In the genomic region with DNA sequence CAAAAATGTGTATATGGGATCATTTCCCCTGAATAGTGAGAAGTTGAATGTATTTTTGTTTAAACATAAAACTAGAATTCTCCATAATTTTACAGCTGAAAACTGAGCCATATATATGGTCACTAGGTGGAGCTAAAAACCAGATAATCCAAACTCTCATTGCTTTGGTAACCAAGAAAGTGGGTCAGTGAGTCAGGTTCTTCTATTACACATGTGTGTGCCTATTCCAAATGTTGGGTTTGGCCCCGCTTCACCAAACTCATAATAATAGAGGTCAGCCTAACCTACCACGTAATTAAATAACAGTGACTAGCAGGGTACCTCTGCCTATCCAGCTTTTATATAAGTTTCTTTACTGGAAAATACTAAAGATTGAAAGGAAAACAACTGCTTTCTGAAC, we compare ENCODE assay signal across 8 cellular contexts. TPM values are rescaled to one million over a fixed set of nuclear protein-coding genes. Genes with fewer than 3 reads are reported as not detected.
DNase-seq lines count a peak whose midpoint lies in the region; ATAC-seq, FAIRE-seq and TF ChIP-seq lines count a peak whose summit lies in the region.

No MANE protein-coding gene starts in this region.

- H3K9me3 Mint-ChIP-seq in stimulated activated naive CD8-positive, alpha-beta T cell treated with anti-CD3 and anti-CD28 coated beads, Interleukin-15, amount 100 ng/mL, for 72 hours = no peaks in the 10 kb centered on the region

- TF ChIP-seq CTCF in KMS-11 (conservative IDR thresholded peaks at IDR 0.05; ENCODE audit: low read depth, low read length) (peak; percentile 61), PC-3 (conservative IDR thresholded peaks at IDR 0.05; ENCODE audit: low read depth, low read length) (peak; percentile 83), breast epithelium (IDR thresholded peaks at IDR 0.05) (peak; percentile 71 to 82 (median 81)), kidney (IDR thresholded peaks at IDR 0.05; ENCODE audit: borderline replicate concordance, extremely low read depth, insufficient read depth) (peak; percentile 80)

- H3K36me3 ChIP-seq in KMS-11 (ENCODE audit: insufficient read depth) = no peaks in the 10 kb centered on the region
- no peaks in the 10 kb centered on the region for H3K36me3 ChIP-seq in PC-3 (ENCODE audit: low read depth, low read length)
- no peaks in the 10 kb centered on the region for H3K36me3 ChIP-seq in breast epithelium
- H3K36me3 ChIP-seq in kidney (ENCODE audit: control insufficient read depth in 1 of 2, insufficient read depth in 2 of 2, low read length in 2 of 2) = no peaks in the 10 kb centered on the region

- H3K4me1 Mint-ChIP-seq in stimulated activated naive CD8-positive, alpha-beta T cell treated with anti-CD3 and anti-CD28 coated beads, Interleukin-15, amount 100 ng/mL, for 72 hours = no peaks in the 10 kb centered on the region

- no peak overlapping the region for H3K4me3 Mint-ChIP-seq in stimulated activated naive CD8-positive, alpha-beta T cell treated with anti-CD3 and anti-CD28 coated beads, Interleukin-15, amount 100 ng/mL, for 72 hours

- no peak overlapping the region for H3K27ac ChIP-seq in KMS-11
- no peak overlapping the region for H3K27ac ChIP-seq in PC-3 (ENCODE audit: low read length)
- peak overlapping the region in 1 of 2 donors; percentile 37 for H3K27ac ChIP-seq in breast epithelium
- H3K27ac ChIP-seq in kidney (ENCODE audit: low read depth in 2 of 2, low read length in 2 of 2) = no peak overlapping the region

- intact Hi-C loops in PC-3 (cut with micrococcal nuclease) = loop anchor here (1.0 kb wide), 5 partner anchors 97 to 387 kb away; no protein-coding TSS in a partner anchor
- intact Hi-C loops in breast epithelium (cut with DNase I; ENCODE audit: low total_unique reads) = loop anchor here (10.0 kb wide), 1 partner anchor 262 kb away; no protein-coding TSS in a partner anchor
- intact Hi-C loops in kidney (cut with DNase I) = loop anchor here (10.0 kb wide), 1 partner anchor 262 kb away; no protein-coding TSS in a partner anchor

- H3K27me3 ChIP-seq in KMS-11 (ENCODE audit: insufficient read depth, low read depth) (no peaks in the 10 kb centered on the region), PC-3 (ENCODE audit: low read length) (no peaks in the 10 kb centered on the region), breast epithelium (no peaks in the 10 kb centered on the region)

- TF ChIP-seq POLR2A in GM12891 (IDR thresholded peaks at IDR 0.05; ENCODE audit: low read depth, low read length) = no peak
- TF ChIP-seq POLR2A in breast epithelium (IDR thresholded peaks at IDR 0.05) = no peak

- H3K4me1 ChIP-seq in KMS-11 (ENCODE audit: low read depth, poor library complexity, severe bottlenecking) (peaks cover 8% of the 10 kb centered on the region), PC-3 (ENCODE audit: insufficient read depth, low read length) (peaks cover 9% of the 10 kb centered on the region; the same call in 1 of the 2 replicates), breast epithelium (no peaks in the 10 kb centered on the region), kidney (ENCODE audit: control insufficient read depth in 1 of 2, insufficient read depth in 1 of 2, low read depth in 1 of 2, low read length in 2 of 2) (peaks cover 4 to 5% of the 10 kb centered on the region in 2 donors)

- H3K4me2 ChIP-seq in KMS-11 (peak overlapping the region; percentile 54; the same call in 1 of the 2 replicates), PC-3 (ENCODE audit: low read length) (no peak overlapping the region)

- POLR2A ChIA-PET in PC-3 (lab: Charles Lee; ENCODE audit: unreplicated experiment) = interaction anchor here (0.6 to 0.9 kb wide), 3 partner anchors 96 to 111 kb away, joined by 3 to 5 read pairs (median 3); partner anchors contain the start of gene PNRC1

- H3K79me2 ChIP-seq in KMS-11 (ENCODE audit: insufficient read depth, low read depth) (no peaks in the 10 kb centered on the region), PC-3 (ENCODE audit: low read length) (no peaks in the 10 kb centered on the region)

- H2AFZ ChIP-seq in KMS-11 (ENCODE audit: low read depth) = no peak overlapping the region
- no peak overlapping the region for H2AFZ ChIP-seq in PC-3 (ENCODE audit: low read length)

- DNase-seq in AML-193 (lab: John Stamatoyannopoulos, UW) (peak; percentile 84), GM12891 (ENCODE audit: insufficient read length, low spot score) (peak; percentile 10), PC-3 (peak; percentile 84), breast epithelium (ENCODE audit: low spot score in 2 of 2) (peak in 1 of 2 donors; percentile 78), kidney (no peak)
- peak; percentile 24 to 43 for DNase-seq in stimulated activated naive CD8-positive, alpha-beta T cell treated with anti-CD3 and anti-CD28 coated beads, Interleukin-15, amount 100 ng/mL, for 72 hours

- ATAC-seq in PC-3 = peak; percentile 80
- ATAC-seq in stimulated activated naive CD8-positive, alpha-beta T cell treated with anti-CD3 and anti-CD28 coated beads, Interleukin-15, amount 100 ng/mL, for 72 hours = peak; percentile 94
- no peak for ATAC-seq in GM21619 (IDR thresholded peaks at IDR 0.05; ENCODE audit: unreplicated experiment)

- H3K9me2 ChIP-seq in PC-3 (replicated peaks; ENCODE audit: low read length) = no peaks in the 10 kb centered on the region

- H3K9ac ChIP-seq in KMS-11 (no peak overlapping the region), PC-3 (ENCODE audit: low read length) (no peak overlapping the region), kidney (ENCODE audit: low read length in 2 of 2) (no peak overlapping the region)

- no peaks in the 10 kb centered on the region for H3K27me3 Mint-ChIP-seq in stimulated activated naive CD8-positive, alpha-beta T cell treated with anti-CD3 and anti-CD28 coated beads, Interleukin-15, amount 100 ng/mL, for 72 hours

- no peak overlapping the region for H3K4me3 ChIP-seq in KMS-11 (IDR thresholded peaks at IDR 0.05; ENCODE audit: insufficient read depth, low read depth, low read length)
- no peak overlapping the region for H3K4me3 ChIP-seq in PC-3 (ENCODE audit: low read length)
- H3K4me3 ChIP-seq in breast epithelium = peak overlapping the region in 1 of 3 donors; percentile 16
- H3K4me3 ChIP-seq in kidney (ENCODE audit: low read length in 2 of 2) = peak overlapping the region in 1 of 2 donors; percentile 14

- no TSS peak for BruUV-seq in PC-3 (replicated peaks; lab: Mats Ljungman, UMichigan)

- H3K9me3 ChIP-seq in PC-3 (ENCODE audit: low read length) (no peaks in the 10 kb centered on the region), breast epithelium (no peaks in the 10 kb centered on the region), kidney (ENCODE audit: control insufficient read depth in 1 of 2, low read length in 2 of 2) (no peaks in the 10 kb centered on the region)

- CTCF ChIA-PET in PC-3 (lab: Charles Lee) = interaction anchor here (0.6 to 2.2 kb wide), 7 partner anchors 64 to 276 kb away, joined by 3 to 12 read pairs (median 4); partner anchors contain the start of gene PNRC1

- H3F3A ChIP-seq in PC-3 (ENCODE audit: low read length, unreplicated experiment) = no peaks in the 10 kb centered on the region

- FAIRE-seq in GM12891 (lab: Jason Lieb, UNC) = peak; percentile 77
- FAIRE-seq in kidney (lab: Jason Lieb, UNC) = peak; percentile 97

- H4K20me1 ChIP-seq in KMS-11 (ENCODE audit: insufficient read depth) = no peaks in the 10 kb centered on the region
- no peaks in the 10 kb centered on the region for H4K20me1 ChIP-seq in PC-3 (ENCODE audit: low read length)

- H3K27ac Mint-ChIP-seq in stimulated activated naive CD8-positive, alpha-beta T cell treated with anti-CD3 and anti-CD28 coated beads, Interleukin-15, amount 100 ng/mL, for 72 hours = no peak overlapping the region

TF ChIP-seq in GM12891, 5 proteins besides CTCF, POLR2A, EP300 and RAD21:
- TF ChIP-seq SPI1 (IDR thresholded peaks at IDR 0.05; ENCODE audit: low read depth, low read length) (no peak), POLR2AphosphoS5 (IDR thresholded peaks at IDR 0.05; ENCODE audit: low read depth, low read length) (no peak), PAX5 (IDR thresholded peaks at IDR 0.05; ENCODE audit: insufficient read depth, low read length, severe bottlenecking) (no peak), TAF1 (IDR thresholded peaks at IDR 0.05; ENCODE audit: low read depth, low read length) (no peak), POU2F2 (IDR thresholded peaks at IDR 0.05; ENCODE audit: low read depth, low read length) (no peak)

RNA-seq across cellular contexts. Expression of gene RNGTT, which starts 19.3 kb away (rescaled TPM):
- 12.9 TPM for polyA plus RNA-seq in GM12891 (2012; ENCODE audit: low read depth, missing spikeins)
- total RNA-seq in PC-3 (2014; rRNA removed) = 15.7 and 16.1 TPM in 2 replicates
- 10 to 100 TPM in 2 of 3 donors, 1 to 10 TPM in 1; 9.1 to 30.3 (median 22.6) TPM for total RNA-seq in breast epithelium
- total RNA-seq in kidney = 13.8 TPM
- 5.4 TPM for polyA plus RNA-seq in kidney (ENCODE audit: insufficient read depth, low read depth, low replicate concordance)
